ENCODE assay signal across 26 cellular contexts in the genomic region with DNA sequence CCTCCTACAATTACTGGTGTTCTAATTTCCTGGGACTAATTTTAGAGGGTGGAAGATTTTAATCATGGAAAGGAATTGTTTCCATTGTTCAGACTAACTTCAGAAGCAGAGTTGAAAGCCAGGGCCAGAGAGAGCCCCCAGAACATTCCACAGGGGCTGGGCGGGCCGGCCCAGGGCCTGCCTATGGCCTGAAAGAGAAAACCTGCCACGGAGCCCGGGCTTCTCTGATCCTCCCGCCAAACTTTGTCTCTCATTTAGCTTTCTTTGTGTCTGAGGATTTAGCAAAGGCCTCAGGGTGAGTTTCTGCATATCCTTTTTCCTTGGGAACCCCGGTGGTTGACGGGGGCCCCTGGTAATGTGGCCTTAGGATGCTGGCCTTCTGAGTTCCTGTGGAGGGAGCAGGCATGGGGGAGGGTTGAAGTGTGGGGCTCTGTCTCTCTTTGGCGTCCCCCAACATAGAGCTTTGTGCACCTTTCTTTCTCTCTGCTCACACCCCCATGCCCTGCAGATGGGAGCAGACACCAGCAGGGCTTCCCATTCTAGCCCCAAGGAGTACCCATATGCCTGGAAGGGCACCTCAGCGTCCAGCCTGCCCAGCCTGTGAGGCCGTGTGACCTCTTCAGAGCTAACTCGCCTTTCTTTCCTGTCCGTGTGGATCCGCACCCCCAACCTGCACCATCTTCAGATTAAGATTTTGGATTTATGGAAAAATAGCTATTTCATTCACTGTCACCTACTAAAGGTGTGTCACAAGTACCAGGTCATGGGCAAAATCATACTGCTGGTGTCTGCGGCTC.
A peak's percentile ranks its signal among the peaks of the same experiment; 100 is the strongest.
DNase-seq lines count a peak whose midpoint lies in the region; ATAC-seq and TF ChIP-seq lines count a peak whose summit lies in the region.
"Had no signal": no experiment of that assay in that cellular context is flagged by ENCODE, and none has a peak within 500 bp of the region (broad histone marks: within the 10 kb centered on the region; RNA-seq: fewer than 3 reads in every experiment).

No MANE protein-coding gene starts in this region.

- POLR2A ChIA-PET in WTC11 (lab: Charles Lee): no interaction called here

- no peak overlapping the region for H3K4me3 Mint-ChIP-seq in WTC11
- no peak overlapping the region for H3K4me3 Mint-ChIP-seq in progenitor cell of endocrine pancreas (ENCODE audit: low read depth)
- no peak overlapping the region for H3K4me3 Mint-ChIP-seq in stimulated activated naive B cell treated with anti-CD40 and anti-IgM and Interleukin-4, amounts not matched to agents 10 μg/mL and 1 μg/mL and 100 μg/mL, for 72 hours
- no peak overlapping the region for H3K4me3 Mint-ChIP-seq in type B pancreatic cell
- H3K4me3 Mint-ChIP-seq: CD4-positive, alpha-beta T cell; IgD-negative memory B cell had no signal

- peaks cover 0 to 6% (median 0%) of the 10 kb centered on the region in 12 donors for H3K9me3 ChIP-seq in heart left ventricle
- H3K9me3 ChIP-seq: SK-N-SH had no signal

- H3K36me3 Mint-ChIP-seq in WTC11 (no peaks in the 10 kb centered on the region), progenitor cell of endocrine pancreas (ENCODE audit: insufficient read depth) (no peaks in the 10 kb centered on the region), type B pancreatic cell (no peaks in the 10 kb centered on the region)
- no peaks in the 10 kb centered on the region for H3K36me3 Mint-ChIP-seq in stimulated activated naive B cell treated with anti-CD40 and anti-IgM and Interleukin-4, amounts not matched to agents 10 μg/mL and 1 μg/mL and 100 μg/mL, for 72 hours

- H3K4me3 ChIP-seq in heart left ventricle: peak overlapping the region in 4 of 12 donors; percentile 4 to 23 (median 8)
- H3K4me3 ChIP-seq: BLaER1, GM23248 had no signal

- peak overlapping the region in 9 of 12 donors; percentile 12 to 71 (median 53) for H3K27ac ChIP-seq in heart left ventricle
- H3K27ac ChIP-seq: 22Rv1, BLaER1, GM23248 had no signal

- H3K9me3 Mint-ChIP-seq in WTC11 (no peaks in the 10 kb centered on the region; the same call in 1 of the 2 replicates), progenitor cell of endocrine pancreas (ENCODE audit: low read depth) (no peaks in the 10 kb centered on the region), type B pancreatic cell (peaks cover 3% of the 10 kb centered on the region)
- H3K9me3 Mint-ChIP-seq in stimulated activated naive B cell treated with anti-CD40 and anti-IgM and Interleukin-4, amounts not matched to agents 10 μg/mL and 1 μg/mL and 100 μg/mL, for 72 hours: peaks cover 0 to 4% of the 10 kb centered on the region in 2 donors

- peak overlapping the region; percentile 75 for H3K27ac Mint-ChIP-seq in WTC11
- peak overlapping the region; percentile 22 for H3K27ac Mint-ChIP-seq in progenitor cell of endocrine pancreas
- no peak overlapping the region for H3K27ac Mint-ChIP-seq in stimulated activated naive B cell treated with anti-CD40 and anti-IgM and Interleukin-4, amounts not matched to agents 10 μg/mL and 1 μg/mL and 100 μg/mL, for 72 hours
- no peak overlapping the region for H3K27ac Mint-ChIP-seq in type B pancreatic cell
- H3K27ac Mint-ChIP-seq: CD4-positive, alpha-beta T cell; IgD-negative memory B cell had no signal

- no peaks in the 10 kb centered on the region for H3K36me3 ChIP-seq in heart left ventricle
- H3K36me3 ChIP-seq: BLaER1 had no signal

- H3K4me1 Mint-ChIP-seq in WTC11 (peaks cover 49% of the 10 kb centered on the region), progenitor cell of endocrine pancreas (ENCODE audit: low read depth) (peaks cover 12% of the 10 kb centered on the region), type B pancreatic cell (ENCODE audit: unreplicated experiment) (peaks cover 20% of the 10 kb centered on the region)
- peaks cover 9 to 19% of the 10 kb centered on the region in 2 donors for H3K4me1 Mint-ChIP-seq in stimulated activated naive B cell treated with anti-CD40 and anti-IgM and Interleukin-4, amounts not matched to agents 10 μg/mL and 1 μg/mL and 100 μg/mL, for 72 hours

- no peaks in the 10 kb centered on the region for H3K27me3 ChIP-seq in heart left ventricle
- H3K27me3 ChIP-seq: BLaER1 had no signal

- no peaks in the 10 kb centered on the region for H3K27me3 Mint-ChIP-seq in WTC11 (ENCODE audit: low read depth)
- H3K27me3 Mint-ChIP-seq in progenitor cell of endocrine pancreas: peaks cover 5% of the 10 kb centered on the region
- H3K27me3 Mint-ChIP-seq in stimulated activated naive B cell treated with anti-CD40 and anti-IgM and Interleukin-4, amounts not matched to agents 10 μg/mL and 1 μg/mL and 100 μg/mL, for 72 hours: no peaks in the 10 kb centered on the region
- H3K27me3 Mint-ChIP-seq in type B pancreatic cell: peaks cover 9% of the 10 kb centered on the region
- H3K27me3 Mint-ChIP-seq: CD4-positive, alpha-beta T cell had no signal

- ATAC-seq in heart left ventricle: peak; percentile 36 to 65 (median 50)
- ATAC-seq in Right ventricle myocardium superior (ENCODE audit: poor library complexity): no peak
- ATAC-seq in WTC11: peak; percentile 71
- no peak for ATAC-seq in stimulated activated naive B cell treated with anti-CD40 and anti-IgM and Interleukin-4, amounts not matched to agents 10 μg/mL and 1 μg/mL and 100 μg/mL, for 72 hours (replicated peaks)
- no peak for ATAC-seq in GM21619 (IDR thresholded peaks at IDR 0.05; ENCODE audit: unreplicated experiment)
- ATAC-seq: PC-3 had no signal

- H3K4me1 ChIP-seq in heart left ventricle: no peaks in the 10 kb centered on the region

- DNase-seq in heart left ventricle (no peak), Right ventricle myocardium superior (no peak), WTC11 (ENCODE audit: low spot score) (peak; percentile 21), iPS-NIHi11 (ENCODE audit: low spot score) (peak; percentile 20), progenitor cell of endocrine pancreas (ENCODE audit: low spot score, unreplicated experiment) (no peak), type B pancreatic cell (ENCODE audit: extremely low spot score, unreplicated experiment) (no peak)
- no peak for DNase-seq in stimulated activated naive B cell treated with anti-CD40 and anti-IgM and Interleukin-4, amounts not matched to agents 10 μg/mL and 1 μg/mL and 100 μg/mL, for 72 hours
- DNase-seq: ACHN; CD4-positive, alpha-beta T cell; COR-L47; DND-41; GM23248; MV-4-11; NCI-H1417; NCI-H1694 treated with DMSO at 0.1 percent for 48 hours; NCI-H2081 treated with DMSO at 0.1 percent for 48 hours; NCI-H446; NCI-H526; PC-3; RPMI8226; SIG-M5; SK-N-SH had no signal

- TF ChIP-seq CTCF in heart left ventricle (IDR thresholded peaks at IDR 0.05) (no peak), WTC11 (IDR thresholded peaks at IDR 0.05) (no peak), progenitor cell of endocrine pancreas (IDR thresholded peaks at IDR 0.05; ENCODE audit: unreplicated experiment) (no peak), type B pancreatic cell (conservative IDR thresholded peaks at IDR 0.05) (no peak)

- no peak for TF ChIP-seq POLR2A in heart left ventricle (IDR thresholded peaks at IDR 0.05)

- intact Hi-C loops in heart left ventricle (cut with DNase I) (no loop called here), Right ventricle myocardium superior (cut with DNase I) (no loop called here)

- 78 to 86% (median 82%) methylated on average over 14 of the region's 14 CpGs for WGBS in heart left ventricle, 4 donors

- CTCF ChIA-PET in WTC11 (lab: Charles Lee): interaction anchor here (0.5 to 1.5 kb wide), 2 partner anchors 297 to 1404 kb away, joined by 3 to 5 read pairs; no protein-coding TSS in a partner anchor

TF ChIP-seq in WTC11, 78 proteins besides CTCF, POLR2A, EP300 and RAD21:
- TF ChIP-seq ATF1 (CRISPR knock-in tag; IDR thresholded peaks at IDR 0.05) (no peak), SOX15 (CRISPR knock-in tag; IDR thresholded peaks at IDR 0.05) (no peak), ZNF416 (CRISPR knock-in tag; IDR thresholded peaks at IDR 0.05) (no peak), EMX1 (CRISPR knock-in tag; IDR thresholded peaks at IDR 0.05) (no peak), HMGA2 (CRISPR knock-in tag; IDR thresholded peaks at IDR 0.05) (no peak), CBFB (CRISPR knock-in tag; IDR thresholded peaks at IDR 0.05; ENCODE audit: low read depth) (no peak)
- TF ChIP-seq, protein P1, sequence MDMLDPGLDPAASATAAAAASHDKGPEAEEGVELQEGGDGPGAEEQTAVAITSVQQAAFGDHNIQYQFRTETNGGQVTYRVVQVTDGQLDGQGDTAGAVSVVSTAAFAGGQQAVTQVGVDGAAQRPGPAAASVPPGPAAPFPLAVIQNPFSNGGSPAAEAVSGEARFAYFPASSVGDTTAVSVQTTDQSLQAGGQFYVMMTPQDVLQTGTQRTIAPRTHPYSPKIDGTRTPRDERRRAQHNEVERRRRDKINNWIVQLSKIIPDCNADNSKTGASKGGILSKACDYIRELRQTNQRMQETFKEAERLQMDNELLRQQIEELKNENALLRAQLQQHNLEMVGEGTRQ (CRISPR knock-in tag; IDR thresholded peaks at IDR 0.05): no peak
- TF ChIP-seq, protein P2, sequence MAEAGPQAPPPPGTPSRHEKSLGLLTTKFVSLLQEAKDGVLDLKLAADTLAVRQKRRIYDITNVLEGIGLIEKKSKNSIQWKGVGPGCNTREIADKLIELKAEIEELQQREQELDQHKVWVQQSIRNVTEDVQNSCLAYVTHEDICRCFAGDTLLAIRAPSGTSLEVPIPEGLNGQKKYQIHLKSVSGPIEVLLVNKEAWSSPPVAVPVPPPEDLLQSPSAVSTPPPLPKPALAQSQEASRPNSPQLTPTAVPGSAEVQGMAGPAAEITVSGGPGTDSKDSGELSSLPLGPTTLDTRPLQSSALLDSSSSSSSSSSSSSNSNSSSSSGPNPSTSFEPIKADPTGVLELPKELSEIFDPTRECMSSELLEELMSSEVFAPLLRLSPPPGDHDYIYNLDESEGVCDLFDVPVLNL (CRISPR knock-in tag; IDR thresholded peaks at IDR 0.05; ENCODE audit: borderline replicate concordance, low read depth): no peak

Comparison
In these comparisons a context has a peak if more than half of its experiments do, and no peak if none do; other contexts are left out.
1. ATAC-seq: peak in heart left ventricle (4 of 4) and WTC11 (single experiment); none in Right ventricle myocardium superior (single experiment), stimulated activated naive B cell treated with anti-CD40 and anti-IgM and Interleukin-4, amounts not matched to agents 10 μg/mL and 1 μg/mL and 100 μg/mL, for 72 hours (0 of 2) and GM21619 (single experiment).
2. DNase-seq: peak in WTC11 (single experiment) and iPS-NIHi11 (single experiment); none in heart left ventricle (0 of 5), Right ventricle myocardium superior (single experiment), progenitor cell of endocrine pancreas (single experiment), stimulated activated naive B cell treated with anti-CD40 and anti-IgM and Interleukin-4, amounts not matched to agents 10 μg/mL and 1 μg/mL and 100 μg/mL, for 72 hours (single experiment) and type B pancreatic cell (single experiment).
3. H3K27ac Mint-ChIP-seq: peak in WTC11 (single experiment) and progenitor cell of endocrine pancreas (single experiment); none in stimulated activated naive B cell treated with anti-CD40 and anti-IgM and Interleukin-4, amounts not matched to agents 10 μg/mL and 1 μg/mL and 100 μg/mL, for 72 hours (single experiment) and type B pancreatic cell (single experiment).